1 cellular context compared by ENCODE assay signal in the genomic region with DNA sequence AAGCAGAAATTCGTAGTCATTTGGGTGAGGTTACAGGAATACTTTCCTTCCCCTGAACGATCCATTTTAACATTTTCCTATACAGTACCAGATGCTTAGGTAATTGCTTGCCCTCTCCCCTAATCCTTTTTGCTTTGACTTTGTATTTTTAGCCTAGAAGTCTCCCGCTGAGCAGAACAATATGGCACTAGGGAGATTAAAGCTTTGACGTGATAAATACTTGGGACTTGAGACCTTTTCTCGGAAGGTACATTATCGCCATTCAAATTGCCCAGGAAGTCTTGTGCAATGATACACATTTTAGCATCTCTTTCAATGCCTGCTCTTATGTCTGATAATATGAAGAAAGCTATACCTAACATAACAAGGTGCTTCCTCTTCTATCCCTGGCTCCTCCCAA.
TF ChIP-seq lines count a peak whose summit lies in the region.

No MANE protein-coding gene starts in this region.

TF ChIP-seq in GM23338, 12 proteins besides CTCF, POLR2A, EP300 and RAD21 (continued from another document):
- TF ChIP-seq, protein P1, sequence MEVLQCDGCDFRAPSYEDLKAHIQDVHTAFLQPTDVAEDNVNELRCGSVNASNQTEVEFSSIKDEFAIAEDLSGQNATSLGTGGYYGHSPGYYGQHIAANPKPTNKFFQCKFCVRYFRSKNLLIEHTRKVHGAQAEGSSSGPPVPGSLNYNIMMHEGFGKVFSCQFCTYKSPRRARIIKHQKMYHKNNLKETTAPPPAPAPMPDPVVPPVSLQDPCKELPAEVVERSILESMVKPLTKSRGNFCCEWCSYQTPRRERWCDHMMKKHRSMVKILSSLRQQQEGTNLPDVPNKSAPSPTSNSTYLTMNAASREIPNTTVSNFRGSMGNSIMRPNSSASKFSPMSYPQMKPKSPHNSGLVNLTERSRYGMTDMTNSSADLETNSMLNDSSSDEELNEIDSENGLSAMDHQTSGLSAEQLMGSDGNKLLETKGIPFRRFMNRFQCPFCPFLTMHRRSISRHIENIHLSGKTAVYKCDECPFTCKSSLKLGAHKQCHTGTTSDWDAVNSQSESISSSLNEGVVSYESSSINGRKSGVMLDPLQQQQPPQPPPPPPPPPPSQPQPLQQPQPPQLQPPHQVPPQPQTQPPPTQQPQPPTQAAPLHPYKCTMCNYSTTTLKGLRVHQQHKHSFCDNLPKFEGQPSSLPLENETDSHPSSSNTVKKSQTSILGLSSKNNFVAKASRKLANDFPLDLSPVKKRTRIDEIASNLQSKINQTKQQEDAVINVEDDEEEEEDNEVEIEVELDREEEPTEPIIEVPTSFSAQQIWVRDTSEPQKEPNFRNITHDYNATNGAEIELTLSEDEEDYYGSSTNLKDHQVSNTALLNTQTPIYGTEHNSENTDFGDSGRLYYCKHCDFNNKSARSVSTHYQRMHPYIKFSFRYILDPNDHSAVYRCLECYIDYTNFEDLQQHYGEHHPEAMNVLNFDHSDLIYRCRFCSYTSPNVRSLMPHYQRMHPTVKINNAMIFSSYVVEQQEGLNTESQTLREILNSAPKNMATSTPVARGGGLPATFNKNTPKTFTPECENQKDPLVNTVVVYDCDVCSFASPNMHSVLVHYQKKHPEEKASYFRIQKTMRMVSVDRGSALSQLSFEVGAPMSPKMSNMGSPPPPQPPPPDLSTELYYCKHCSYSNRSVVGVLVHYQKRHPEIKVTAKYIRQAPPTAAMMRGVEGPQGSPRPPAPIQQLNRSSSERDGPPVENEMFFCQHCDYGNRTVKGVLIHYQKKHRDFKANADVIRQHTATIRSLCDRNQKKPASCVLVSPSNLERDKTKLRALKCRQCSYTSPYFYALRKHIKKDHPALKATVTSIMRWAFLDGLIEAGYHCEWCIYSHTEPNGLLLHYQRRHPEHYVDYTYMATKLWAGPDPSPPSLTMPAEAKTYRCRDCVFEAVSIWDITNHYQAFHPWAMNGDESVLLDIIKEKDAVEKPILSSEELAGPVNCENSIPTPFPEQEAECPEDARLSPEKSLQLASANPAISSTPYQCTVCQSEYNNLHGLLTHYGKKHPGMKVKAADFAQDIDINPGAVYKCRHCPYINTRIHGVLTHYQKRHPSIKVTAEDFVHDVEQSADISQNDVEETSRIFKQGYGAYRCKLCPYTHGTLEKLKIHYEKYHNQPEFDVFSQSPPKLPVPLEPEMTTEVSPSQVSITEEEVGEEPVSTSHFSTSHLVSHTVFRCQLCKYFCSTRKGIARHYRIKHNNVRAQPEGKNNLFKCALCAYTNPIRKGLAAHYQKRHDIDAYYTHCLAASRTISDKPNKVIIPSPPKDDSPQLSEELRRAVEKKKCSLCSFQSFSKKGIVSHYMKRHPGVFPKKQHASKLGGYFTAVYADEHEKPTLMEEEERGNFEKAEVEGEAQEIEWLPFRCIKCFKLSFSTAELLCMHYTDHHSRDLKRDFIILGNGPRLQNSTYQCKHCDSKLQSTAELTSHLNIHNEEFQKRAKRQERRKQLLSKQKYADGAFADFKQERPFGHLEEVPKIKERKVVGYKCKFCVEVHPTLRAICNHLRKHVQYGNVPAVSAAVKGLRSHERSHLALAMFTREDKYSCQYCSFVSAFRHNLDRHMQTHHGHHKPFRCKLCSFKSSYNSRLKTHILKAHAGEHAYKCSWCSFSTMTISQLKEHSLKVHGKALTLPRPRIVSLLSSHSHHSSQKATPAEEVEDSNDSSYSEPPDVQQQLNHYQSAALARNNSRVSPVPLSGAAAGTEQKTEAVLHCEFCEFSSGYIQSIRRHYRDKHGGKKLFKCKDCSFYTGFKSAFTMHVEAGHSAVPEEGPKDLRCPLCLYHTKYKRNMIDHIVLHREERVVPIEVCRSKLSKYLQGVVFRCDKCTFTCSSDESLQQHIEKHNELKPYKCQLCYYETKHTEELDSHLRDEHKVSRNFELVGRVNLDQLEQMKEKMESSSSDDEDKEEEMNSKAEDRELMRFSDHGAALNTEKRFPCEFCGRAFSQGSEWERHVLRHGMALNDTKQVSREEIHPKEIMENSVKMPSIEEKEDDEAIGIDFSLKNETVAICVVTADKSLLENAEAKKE (CRISPR knock-in tag; IDR thresholded peaks at IDR 0.05): no peak
- TF ChIP-seq EZH2 (IDR thresholded peaks at IDR 0.05; ENCODE audit: low read depth, unreplicated experiment) (no peak), STAT1 (IDR thresholded peaks at IDR 0.05; ENCODE audit: unreplicated experiment) (no peak), ZNF114 (CRISPR knock-in tag; IDR thresholded peaks at IDR 0.05) (no peak)
